In genomic region chr3:72391659-72392058, GRCh38 we compare ENCODE assay signal across 21 cellular contexts.
"Had no signal": no experiment of that assay in that cellular context is flagged by ENCODE, and none has a peak within 500 bp of the region (broad histone marks: within the 10 kb centered on the region; RNA-seq: fewer than 3 reads in every experiment).

No MANE protein-coding gene starts in this region.

- DNase-seq: activated B cell treated with CpG ODN at 0.5 μM for 24 hours; activated CD4-positive, alpha-beta memory T cell treated with anti-CD3 and anti-CD28 coated beads, Interleukin-2, amount 10 ng/mL, durations not matched to agents 7 days and 5 days; activated CD4-positive, alpha-beta T cell treated with anti-CD3 and anti-CD28 coated beads for 4 hours; activated CD8-positive, alpha-beta memory T cell treated with anti-CD3 and anti-CD28 coated beads, Interleukin-2, amount 10 ng/mL, durations not matched to agents 7 days and 5 days; activated naive CD4-positive, alpha-beta T cell; activated naive CD8-positive, alpha-beta T cell treated with anti-CD3 and anti-CD28 coated beads for 36 hours; amniotic stem cell; effector memory CD4-positive, alpha-beta T cell; foreskin fibroblast; hippocampal formation; left cardiac atrium; nephron progenitor cell; occipital lobe; retina; stimulated activated naive CD8-positive, alpha-beta T cell treated with anti-CD3 and anti-CD28 coated beads, Interleukin-15, Interleukin-2, amounts not matched to agents 100 U/mL and 50 U/mL, for 24 hours; uterus had no signal

- ATAC-seq: activated CD8-positive, alpha-beta memory T cell treated with anti-CD3 and anti-CD28 coated beads, Interleukin-2, amount 10 ng/mL, durations not matched to agents 7 days and 5 days; stimulated activated naive CD8-positive, alpha-beta T cell treated with anti-CD3 and anti-CD28 coated beads, Interleukin-15, Interleukin-2, amounts not matched to agents 100 U/mL and 50 U/mL, for 24 hours had no signal

- H3K4me3 ChIP-seq: esophagus muscularis mucosa, lung, tibial nerve, uterus had no signal

- H3K27me3 ChIP-seq: esophagus muscularis mucosa, tibial nerve, uterus had no signal

- FAIRE-seq: endothelial cell of umbilical vein, islet of Langerhans had no signal

- H3K36me3 ChIP-seq: esophagus muscularis mucosa, tibial nerve, uterus had no signal

- H3K27ac ChIP-seq: esophagus muscularis mucosa, uterus had no signal

- H3K9me3 ChIP-seq: esophagus muscularis mucosa, tibial nerve, uterus had no signal
